9 cellular contexts compared by ENCODE assay signal in genomic region chr17:56319531-56319930, GRCh38.
A peak's percentile ranks its signal among the peaks of the same experiment; 100 is the strongest.
DNase-seq lines count a peak whose midpoint lies in the region; FAIRE-seq and TF ChIP-seq lines count a peak whose summit lies in the region.
"Had no signal": no experiment of that assay in that cellular context is flagged by ENCODE, and none has a peak within 500 bp of the region (broad histone marks: within the 10 kb centered on the region; RNA-seq: fewer than 3 reads in every experiment).

No MANE protein-coding gene starts in this region.

- H3K27me3 ChIP-seq in HUES48 (ENCODE audit: control insufficient read depth, insufficient read depth, low read length) (no peaks in the 10 kb centered on the region), OCI-LY1 (ENCODE audit: insufficient read depth, low read length) (no peaks in the 10 kb centered on the region), neural progenitor cell (no peaks in the 10 kb centered on the region)

- peak; percentile 55 for FAIRE-seq in GM12891 (lab: Jason Lieb, UNC)

- H3K79me2 ChIP-seq in OCI-LY1 (ENCODE audit: insufficient read depth, low read length) (no peaks in the 10 kb centered on the region), neural progenitor cell (ENCODE audit: low read depth) (no peaks in the 10 kb centered on the region)

- H3K9me2 ChIP-seq in OCI-LY1 (ENCODE audit: low read depth, low read length): no peaks in the 10 kb centered on the region

- H4K20me1 ChIP-seq in OCI-LY1 (ENCODE audit: insufficient read depth, low read length): no peaks in the 10 kb centered on the region
- H4K20me1 ChIP-seq in neural progenitor cell (ENCODE audit: low read depth): no peaks in the 10 kb centered on the region

- H2AFZ ChIP-seq in OCI-LY1 (ENCODE audit: low read length): no peak overlapping the region
- no peak overlapping the region for H2AFZ ChIP-seq in neural progenitor cell (replicated peaks)

- DNase-seq in 8988T (peak; percentile 10), GM12891 (ENCODE audit: insufficient read length, low spot score) (peak; percentile 5), epithelial cell of esophagus (ENCODE audit: low read depth) (peak; percentile 59), neural progenitor cell (ENCODE audit: low spot score) (peak; percentile 67), GF-D8 (lab: John Stamatoyannopoulos, UW) (no peak)
- no peak for DNase-seq in activated CD4-positive, alpha-beta T cell treated with anti-CD3 and anti-CD28 coated beads, Interleukin-2, amount 50 U/mL, for 1 hour

- peak overlapping the region; percentile 65 for H3K27ac ChIP-seq in HUES48 (ENCODE audit: low read depth, low read length)
- no peak overlapping the region for H3K27ac ChIP-seq in OCI-LY1 (ENCODE audit: low read depth, low read length, poor library complexity, severe bottlenecking)
- H3K27ac ChIP-seq in neural progenitor cell: no peak overlapping the region

- H3K4me3 ChIP-seq in HUES48 (ENCODE audit: low read depth, low read length): no peak overlapping the region
- H3K4me3 ChIP-seq in OCI-LY1 (ENCODE audit: low read depth, low read length, poor library complexity, severe bottlenecking): no peak overlapping the region
- no peak overlapping the region for H3K4me3 ChIP-seq in epithelial cell of esophagus (ENCODE audit: low read length)
- H3K4me3 ChIP-seq in neural progenitor cell: no peak overlapping the region

- H3K9me3 ChIP-seq in HUES48 (ENCODE audit: control insufficient read depth, insufficient read depth, low read length): no peaks in the 10 kb centered on the region
- H3K9me3 ChIP-seq in OCI-LY1 (ENCODE audit: low read length): no peaks in the 10 kb centered on the region
- no peaks in the 10 kb centered on the region for H3K9me3 ChIP-seq in neural progenitor cell (ENCODE audit: low read depth)

- H3K4me2 ChIP-seq in OCI-LY1 (ENCODE audit: low read length) (no peak overlapping the region), neural progenitor cell (no peak overlapping the region)

- H3K9ac ChIP-seq in HUES48 (ENCODE audit: low read depth, low read length) (no peak overlapping the region), OCI-LY1 (ENCODE audit: low read length) (no peak overlapping the region), neural progenitor cell (no peak overlapping the region)

- TF ChIP-seq CTCF in OCI-LY1 (IDR thresholded peaks at IDR 0.05; ENCODE audit: low read length) (peak; percentile 63), epithelial cell of esophagus (IDR thresholded peaks at IDR 0.05; ENCODE audit: insufficient read depth, low read depth, low read length, missing control alignments) (peak; percentile 47), neural progenitor cell (IDR thresholded peaks at IDR 0.05) (peak; percentile 73)

- no peaks in the 10 kb centered on the region for H3K9me3 Mint-ChIP-seq in neural progenitor cell

- no peaks in the 10 kb centered on the region for H3F3A ChIP-seq in OCI-LY1 (ENCODE audit: insufficient read depth, low read length)
- peaks cover 27% of the 10 kb centered on the region for H3F3A ChIP-seq in neural progenitor cell (ENCODE audit: low read depth)

- peaks cover 6% of the 10 kb centered on the region for H3K27me3 Mint-ChIP-seq in neural progenitor cell (ENCODE audit: insufficient read depth, low read depth)

- peaks cover 39% of the 10 kb centered on the region for H3K4me1 Mint-ChIP-seq in neural progenitor cell

- no peaks in the 10 kb centered on the region for H3K36me3 ChIP-seq in HUES48 (ENCODE audit: control insufficient read depth, insufficient read depth, low read length)
- no peaks in the 10 kb centered on the region for H3K36me3 ChIP-seq in OCI-LY1 (ENCODE audit: insufficient read depth, low read length)
- no peaks in the 10 kb centered on the region for H3K36me3 ChIP-seq in neural progenitor cell

- H3K4me1 ChIP-seq in HUES48 (ENCODE audit: control insufficient read depth, insufficient read depth, low read length) (peaks cover 33% of the 10 kb centered on the region), OCI-LY1 (ENCODE audit: insufficient read depth, low read length, severe bottlenecking) (no peaks in the 10 kb centered on the region), neural progenitor cell (peaks cover 38% of the 10 kb centered on the region)

- H3K36me3 Mint-ChIP-seq in neural progenitor cell: no peaks in the 10 kb centered on the region
- H3K36me3 Mint-ChIP-seq: activated naive CD8-positive, alpha-beta T cell had no signal

- H3K4me3 Mint-ChIP-seq in neural progenitor cell: no peak overlapping the region
- H3K4me3 Mint-ChIP-seq: activated naive CD8-positive, alpha-beta T cell had no signal

- TF ChIP-seq POLR2A in GM12891 (IDR thresholded peaks at IDR 0.05; ENCODE audit: low read depth, low read length): no peak

- H3K27ac Mint-ChIP-seq in neural progenitor cell: no peak overlapping the region
- H3K27ac Mint-ChIP-seq: activated naive CD8-positive, alpha-beta T cell had no signal

TF ChIP-seq in GM12891, 5 proteins besides CTCF, POLR2A, EP300 and RAD21:
- TF ChIP-seq POU2F2 (IDR thresholded peaks at IDR 0.05; ENCODE audit: low read depth, low read length) (no peak), POLR2AphosphoS5 (IDR thresholded peaks at IDR 0.05; ENCODE audit: low read depth, low read length) (no peak), PAX5 (IDR thresholded peaks at IDR 0.05; ENCODE audit: insufficient read depth, low read length, severe bottlenecking) (no peak), TAF1 (IDR thresholded peaks at IDR 0.05; ENCODE audit: low read depth, low read length) (no peak), SPI1 (IDR thresholded peaks at IDR 0.05; ENCODE audit: low read depth, low read length) (no peak)

Comparison
In these comparisons a context has a peak if more than half of its experiments do, and no peak if none do; other contexts are left out.
1. DNase-seq: peak in 8988T (single experiment), GM12891 (single experiment), epithelial cell of esophagus (single experiment) and neural progenitor cell (single experiment); none in activated CD4-positive, alpha-beta T cell treated with anti-CD3 and anti-CD28 coated beads, Interleukin-2, amount 50 U/mL, for 1 hour (single experiment) and GF-D8 (single experiment).
2. Peak in every context shown above with its lines, with median percentiles within 50 percentile points of each other: CTCF ChIP-seq.